ENCODE assay signal across 1 cellular context in genomic region chr16:4614571-4615388, GRCh38.
TF ChIP-seq lines count a peak whose summit lies in the region.

Gene UBALD1 (minus strand): TSS chr16:4614888. CDS start chr16:4614797, 91 bp downstream.

TF ChIP-seq in HepG2, 621 proteins besides CTCF, POLR2A, EP300 and RAD21 (continued from another document and continues in another):
- peak; percentile 84; the same call in 1 of the 2 replicates for TF ChIP-seq MIER3 (CRISPR knock-in tag; IDR thresholded peaks at IDR 0.05; ENCODE audit: borderline replicate concordance)
- peak; percentile 83; the same call in 1 of the 2 replicates for TF ChIP-seq SPEN (CRISPR knock-in tag; IDR thresholded peaks at IDR 0.05; ENCODE audit: low read depth)
- TF ChIP-seq ZNF83 (CRISPR knock-in tag; IDR thresholded peaks at IDR 0.05; ENCODE audit: borderline replicate concordance), result 0 out of 2 replicates have a peak, but pooled peaks have one; percentile 19
- peak; percentile 80 for TF ChIP-seq MED1 (CRISPR knock-in tag; IDR thresholded peaks at IDR 0.05)
- TF ChIP-seq PAXIP1 (CRISPR knock-in tag; conservative IDR thresholded peaks at IDR 0.05), result peak; percentile 65
- peak; percentile 64; the same call in 1 of the 2 replicates for TF ChIP-seq TBX3 (IDR thresholded peaks at IDR 0.05; ENCODE audit: borderline replicate concordance)
- TF ChIP-seq HDAC2 (CRISPR knock-in tag; IDR thresholded peaks at IDR 0.05), result peak; percentile 66; the same call in 1 of the 2 replicates
- 0 out of 2 replicates have a peak, but pooled peaks have one; percentile 62 for TF ChIP-seq ZBTB43 (CRISPR knock-in tag; conservative IDR thresholded peaks at IDR 0.05)
- peak; percentile 74; the same call in 1 of the 2 replicates for TF ChIP-seq HBP1 (CRISPR knock-in tag; IDR thresholded peaks at IDR 0.05; ENCODE audit: low read depth)
- TF ChIP-seq SRF (IDR thresholded peaks at IDR 0.05; ENCODE audit: low read depth, low read length), result peak; percentile 63
- TF ChIP-seq KLF12 (CRISPR knock-in tag; IDR thresholded peaks at IDR 0.05; ENCODE audit: borderline replicate concordance), result peak; percentile 35; the same call in 1 of the 2 replicates
- peak; percentile 77; the same call in 1 of the 2 replicates for TF ChIP-seq HIC2 (CRISPR knock-in tag; IDR thresholded peaks at IDR 0.05; ENCODE audit: low read depth)
- TF ChIP-seq THRA (CRISPR knock-in tag; IDR thresholded peaks at IDR 0.05; ENCODE audit: borderline replicate concordance), result peak; percentile 65
- no peak for TF ChIP-seq AKNA (CRISPR knock-in tag; IDR thresholded peaks at IDR 0.05; ENCODE audit: borderline replicate concordance)
- no peak for TF ChIP-seq BATF2 (CRISPR knock-in tag; IDR thresholded peaks at IDR 0.05)
- TF ChIP-seq ZNF580 (CRISPR knock-in tag; IDR thresholded peaks at IDR 0.05; ENCODE audit: borderline replicate concordance, low read depth), result 0 out of 2 replicates have a peak, but pooled peaks have one; percentile 63
- no peak for TF ChIP-seq RNF2 (conservative IDR thresholded peaks at IDR 0.05; ENCODE audit: low read depth)
- TF ChIP-seq AHDC1 (CRISPR knock-in tag; IDR thresholded peaks at IDR 0.05; ENCODE audit: borderline replicate concordance), result no peak
- peak; percentile 78; the same call in 1 of the 2 replicates for TF ChIP-seq ZNF782 (CRISPR knock-in tag; IDR thresholded peaks at IDR 0.05; ENCODE audit: borderline replicate concordance)
- TF ChIP-seq REST (IDR thresholded peaks at IDR 0.05; ENCODE audit: borderline replicate concordance in 1 of 2, low read depth in 1 of 2, low read length in 2 of 2), result 0 out of 4 replicates have a peak, but pooled peaks of 1 of the 2 experiments have one; percentile 42
- TF ChIP-seq RFX3 (CRISPR knock-in tag; IDR thresholded peaks at IDR 0.05), result 0 out of 2 replicates have a peak, but pooled peaks have one; percentile 19
- no peak for TF ChIP-seq DNMT3B (CRISPR knock-in tag; conservative IDR thresholded peaks at IDR 0.05)
